In the genomic region with DNA sequence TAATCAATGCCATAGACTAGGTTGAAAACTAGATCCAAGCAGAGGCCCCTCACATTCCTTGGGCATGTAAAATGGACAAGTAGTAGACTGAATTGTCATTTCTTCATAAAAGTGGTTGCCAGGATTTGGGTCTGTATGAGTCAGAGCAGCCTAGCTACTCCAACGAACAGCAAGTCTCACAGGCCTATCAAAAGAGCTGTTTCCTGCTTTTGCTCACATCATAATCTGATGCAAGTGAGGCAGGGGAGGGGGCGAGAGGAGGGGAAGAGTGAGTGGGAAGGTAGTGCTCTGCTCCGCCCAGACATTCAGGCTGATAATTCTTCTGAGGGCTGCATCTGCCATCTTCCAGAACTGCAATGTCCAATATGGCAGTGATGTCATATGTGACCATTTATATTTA, we compare ENCODE assay signal across 21 cellular contexts.
DNase-seq lines count a peak whose midpoint lies in the region; TF ChIP-seq lines count a peak whose summit lies in the region.
"Had no signal": no experiment of that assay in that cellular context is flagged by ENCODE, and none has a peak within 500 bp of the region (broad histone marks: within the 10 kb centered on the region; RNA-seq: fewer than 3 reads in every experiment).

No MANE protein-coding gene starts in this region.

- H3K9me3 ChIP-seq in HAP-1 = no peaks in the 10 kb centered on the region
- H3K9me3 ChIP-seq: heart right ventricle, upper lobe of left lung had no signal

- H3K27me3 ChIP-seq in brain microvascular endothelial cell (replicated peaks) (no peaks in the 10 kb centered on the region), HAP-1 (ENCODE audit: low read depth) (no peaks in the 10 kb centered on the region)
- H3K27me3 ChIP-seq: heart right ventricle, upper lobe of left lung had no signal

- DNase-seq in Daoy (ENCODE audit: low read depth) (peak; percentile 44), HT1080 (ENCODE audit: low read depth) (peak; percentile 72), brain microvascular endothelial cell (peak; percentile 74), myocyte (ENCODE audit: low read depth) (peak; percentile 8), NCI-H82 (lab: John Stamatoyannopoulos, UW) (no peak), foreskin melanocyte (no peak), SHP77 (lab: John Stamatoyannopoulos, UW) (no peak), HAP-1 (ENCODE audit: low spot score in 2 of 2) (no peak)
- DNase-seq: activated CD4-positive, alpha-beta T cell treated with anti-CD3 and anti-CD28 coated beads, Interleukin-2, amount 50 U/mL, for 48 hours; CD4-positive, alpha-beta T cell; GOT3; heart right ventricle; Kasumi-1; left colon; NCI-H187 treated with DMSO at 0.1 percent for 48 hours; NCI-H748 treated with DMSO at 0.1 percent for 48 hours; Right ventricle myocardium superior; stimulated activated CD4-positive, alpha-beta T cell treated with anti-CD3 and anti-CD28 coated beads, Interleukin-4, amount 100 ng/mL, for 1 hour; T-helper 9 cell; upper lobe of left lung had no signal

- H3K27ac ChIP-seq in brain microvascular endothelial cell = no peak overlapping the region
- H3K27ac ChIP-seq: heart right ventricle, HL-60, upper lobe of left lung had no signal

- in situ Hi-C loops in brain microvascular endothelial cell (cut with HindIII; ENCODE audit: low pct_ligation_motif_present, low sequenced_read_pairs) = no loop called here
- in situ Hi-C loops in HAP-1 (cut with MboI; ENCODE audit: low sequenced_read_pairs) = no loop called here

- no peak for TF ChIP-seq CTCF in brain microvascular endothelial cell (IDR thresholded peaks at IDR 0.05; ENCODE audit: low read depth, low read length, missing control alignments)

- H3K4me3 ChIP-seq in brain microvascular endothelial cell (ENCODE audit: low read depth, low read length) = no peak overlapping the region
- no peak overlapping the region for H3K4me3 ChIP-seq in HAP-1
- H3K4me3 ChIP-seq: heart right ventricle, upper lobe of left lung had no signal

- H3K36me3 ChIP-seq in brain microvascular endothelial cell (replicated peaks) (no peaks in the 10 kb centered on the region), HAP-1 (replicated peaks) (no peaks in the 10 kb centered on the region)
- H3K36me3 ChIP-seq: heart right ventricle, upper lobe of left lung had no signal

- H3K4me1 ChIP-seq in HAP-1 = peaks cover 6% of the 10 kb centered on the region
- H3K4me1 ChIP-seq: heart right ventricle, upper lobe of left lung had no signal

Comparison
In these comparisons a context has a peak if more than half of its experiments do, and no peak if none do; other contexts are left out.
1. DNase-seq: peak in Daoy (single experiment), HT1080 (single experiment), brain microvascular endothelial cell (single experiment) and myocyte (single experiment); none in NCI-H82 (single experiment), foreskin melanocyte (single experiment), SHP77 (0 of 2) and HAP-1 (0 of 2).